ENCODE assay signal across 2 cellular contexts in genomic region chr22:37017356-37017755, GRCh38.
TF ChIP-seq lines count a peak whose summit lies in the region.

No MANE protein-coding gene starts in this region.

TF ChIP-seq in IMR-90, 13 proteins besides CTCF, POLR2A, EP300 and RAD21:
- no peak for TF ChIP-seq BHLHE40 (IDR thresholded peaks at IDR 0.05; ENCODE audit: low read depth, low read length)
TF ChIP-seq in IMR-90: peak in this region for 0.

TF ChIP-seq in K562, 482 proteins besides CTCF, POLR2A, EP300 and RAD21:
- TF ChIP-seq NUFIP1 (IDR thresholded peaks at IDR 0.05; ENCODE audit: partially characterized antibody) (no peak), LARP7 (IDR thresholded peaks at IDR 0.05) (no peak)
